15 cellular contexts compared by ENCODE assay signal in genomic region chr9:40925149-40925548, GRCh38.
DNase-seq lines count a peak whose midpoint lies in the region; ATAC-seq and TF ChIP-seq lines count a peak whose summit lies in the region.
"Had no signal": no experiment of that assay in that cellular context is flagged by ENCODE, and none has a peak within 500 bp of the region (broad histone marks: within the 10 kb centered on the region; RNA-seq: fewer than 3 reads in every experiment).

No MANE protein-coding gene starts in this region.

- 77% methylated on average over 8 of the region's 8 CpGs for WGBS in esophagus muscularis mucosa
- 77 to 84% (median 82%) methylated on average over 8 of the region's 8 CpGs for WGBS in spleen, 5 donors

- ATAC-seq in HG03159 (IDR thresholded peaks at IDR 0.05; ENCODE audit: unreplicated experiment) (no peak), HG03135 (IDR thresholded peaks at IDR 0.05; ENCODE audit: unreplicated experiment) (no peak)
- ATAC-seq: GM12878, GM23338 had no signal

- DNase-seq in right atrium auricular region (ENCODE audit: low spot score) (peak; percentile 59), left ventricle myocardium inferior (no peak), esophagus muscularis mucosa (ENCODE audit: extremely low spot score) (peak; percentile 91), spleen (peak; percentile 71), NCI-H774 (lab: John Stamatoyannopoulos, UW) (no peak)
- DNase-seq: ACHN; Calu3; CD4-positive, CD25-positive, alpha-beta regulatory T cell; DMS 273 treated with DMSO at 0.1 percent for 48 hours; H7 had no signal

- TF ChIP-seq EP300 in esophagus muscularis mucosa (IDR thresholded peaks at IDR 0.05) = no peak

- H3K4me3 ChIP-seq in right atrium auricular region = no peak overlapping the region
- H3K4me3 ChIP-seq in left ventricle myocardium inferior = no peak overlapping the region
- H3K4me3 ChIP-seq in esophagus muscularis mucosa = no peak overlapping the region
- no peak overlapping the region for H3K4me3 ChIP-seq in spleen
- H3K4me3 ChIP-seq: BLaER1 treated with 17β-estradiol and CSF1 and Interleukin-3, amounts not matched to agents 10 nM and 100 nM; GM12878 had no signal

- H3K4me1 ChIP-seq in right atrium auricular region (no peaks in the 10 kb centered on the region), left ventricle myocardium inferior (no peaks in the 10 kb centered on the region), esophagus muscularis mucosa (no peaks in the 10 kb centered on the region), spleen (no peaks in the 10 kb centered on the region)
- H3K4me1 ChIP-seq: BLaER1 treated with 17β-estradiol and CSF1 and Interleukin-3, amounts not matched to agents 10 nM and 100 nM had no signal

- H3K36me3 ChIP-seq in right atrium auricular region = no peaks in the 10 kb centered on the region
- H3K36me3 ChIP-seq in left ventricle myocardium inferior = no peaks in the 10 kb centered on the region
- no peaks in the 10 kb centered on the region for H3K36me3 ChIP-seq in esophagus muscularis mucosa
- no peaks in the 10 kb centered on the region for H3K36me3 ChIP-seq in spleen
- H3K36me3 ChIP-seq: BLaER1 treated with 17β-estradiol and CSF1 and Interleukin-3, amounts not matched to agents 10 nM and 100 nM had no signal

- H3K27me3 ChIP-seq in right atrium auricular region = no peaks in the 10 kb centered on the region
- H3K27me3 ChIP-seq in left ventricle myocardium inferior (ENCODE audit: low read depth) = no peaks in the 10 kb centered on the region
- H3K27me3 ChIP-seq in esophagus muscularis mucosa = no peaks in the 10 kb centered on the region
- H3K27me3 ChIP-seq in spleen (replicated peaks in 1 of 7) = no peaks in the 10 kb centered on the region
- H3K27me3 ChIP-seq: BLaER1 treated with 17β-estradiol and CSF1 and Interleukin-3, amounts not matched to agents 10 nM and 100 nM had no signal

- H3K9me3 ChIP-seq in right atrium auricular region (peaks cover 7 to 69% of the 10 kb centered on the region in 2 donors), left ventricle myocardium inferior (replicated peaks) (peaks cover 97% of the 10 kb centered on the region), esophagus muscularis mucosa (peaks cover 5 to 85% (median 78%) of the 10 kb centered on the region in 4 donors), spleen (peaks cover 27 to 99% (median 99%) of the 10 kb centered on the region in 8 donors)

- intact Hi-C loops in left ventricle myocardium inferior (cut with micrococcal nuclease) (no loop called here), esophagus muscularis mucosa (cut with DNase I) (no loop called here), spleen (cut with DNase I; ENCODE audit: low total_unique reads) (no loop called here)

- no peak for TF ChIP-seq POLR2A in esophagus muscularis mucosa (IDR thresholded peaks at IDR 0.05; ENCODE audit: low read depth)
- TF ChIP-seq POLR2A in spleen (IDR thresholded peaks at IDR 0.05) = no peak

- H3K27ac ChIP-seq in right atrium auricular region (no peak overlapping the region), left ventricle myocardium inferior (replicated peaks) (no peak overlapping the region), esophagus muscularis mucosa (replicated peaks in 1 of 4) (no peak overlapping the region), spleen (no peak overlapping the region)
- H3K27ac ChIP-seq: BLaER1 treated with 17β-estradiol and CSF1 and Interleukin-3, amounts not matched to agents 10 nM and 100 nM had no signal

- TF ChIP-seq CTCF in right atrium auricular region (IDR thresholded peaks at IDR 0.05) (no peak), left ventricle myocardium inferior (IDR thresholded peaks at IDR 0.05; ENCODE audit: borderline replicate concordance) (no peak), esophagus muscularis mucosa (IDR thresholded peaks at IDR 0.05) (no peak), spleen (IDR thresholded peaks at IDR 0.05 in 8 of 11, conservative IDR thresholded peaks at IDR 0.05 in 3 of 11) (no peak)

Comparison
In these comparisons a context has a peak if more than half of its experiments do, and no peak if none do; other contexts are left out.
1. DNase-seq: peak in right atrium auricular region (single experiment), esophagus muscularis mucosa (single experiment) and spleen (single experiment); none in left ventricle myocardium inferior (single experiment) and NCI-H774 (single experiment).